In genomic region chr22:21652010-21652546, GRCh38 we compare ENCODE assay signal across 8 cellular contexts. TPM values are rescaled to one million over a fixed set of nuclear protein-coding genes. Genes with fewer than 3 reads are reported as not detected.
DNase-seq lines count a peak whose midpoint lies in the region; TF ChIP-seq lines count a peak whose summit lies in the region.

No MANE protein-coding gene starts in this region.

- H3K4me1 Mint-ChIP-seq in Calu3 (ENCODE audit: low read depth, unreplicated experiment): peaks cover 26% of the 10 kb centered on the region

- H3K27ac ChIP-seq in OCI-LY7 (ENCODE audit: low read depth, low read length, poor library complexity, severe bottlenecking): peak overlapping the region; percentile 68

- peak overlapping the region; percentile 97 for H3K4me2 ChIP-seq in OCI-LY7 (ENCODE audit: low read length)

- peak overlapping the region; percentile 76 for H3K4me3 ChIP-seq in OCI-LY7 (ENCODE audit: low read depth, low read length, poor library complexity, severe bottlenecking)
- H3K4me3 ChIP-seq in mucosa of stomach (ENCODE audit: low read length): peak overlapping the region; percentile 74

- peak overlapping the region; percentile 91 for H3K27ac Mint-ChIP-seq in Calu3 (ENCODE audit: unreplicated experiment)

- POLR2A ChIA-PET in OCI-LY7 (lab: Charles Lee): interaction anchor here (1.3 to 2.5 kb wide), 3 partner anchors 10 to 74 kb away, joined by 3 to 7 read pairs (median 5); partner anchors contain the start of genes PPIL2 and SDF2L1

- DNase-seq in Calu3 (peak; percentile 92), GM20000 (ENCODE audit: low spot score) (peak; percentile 94), HT1080 (ENCODE audit: low read depth) (peak; percentile 88), OCI-LY7 (ENCODE audit: low spot score) (peak; percentile 94), activated T-cell treated with anti-CD3 and anti-CD28 coated beads for 1 hour (ENCODE audit: low read depth) (peak; percentile 76), erythroblast (lab: John Stamatoyannopoulos, UW) (peak; percentile 85 to 86)
- DNase-seq in stimulated activated CD8-positive, alpha-beta memory T cell treated with anti-CD3 and anti-CD28 coated beads, Interleukin-4, amount 100 ng/mL, for 24 hours (ENCODE audit: low read depth): peak; percentile 78

- H3K36me3 ChIP-seq in OCI-LY7 (ENCODE audit: insufficient read depth, low read length): peaks cover 34% of the 10 kb centered on the region
- no peaks in the 10 kb centered on the region for H3K36me3 ChIP-seq in mucosa of stomach (ENCODE audit: control insufficient read depth, insufficient read depth, low read length)

- peak overlapping the region; percentile 98 for H3K4me3 Mint-ChIP-seq in Calu3 (ENCODE audit: low read depth, unreplicated experiment)

- H3K27me3 Mint-ChIP-seq in Calu3 (ENCODE audit: unreplicated experiment): no peaks in the 10 kb centered on the region

- no peaks in the 10 kb centered on the region for H3K27me3 ChIP-seq in mucosa of stomach (ENCODE audit: control insufficient read depth, insufficient read depth, low read length)

- peak overlapping the region; percentile 97 for H2AFZ ChIP-seq in OCI-LY7 (ENCODE audit: low read length)

- no peaks in the 10 kb centered on the region for H3K9me2 ChIP-seq in OCI-LY7 (ENCODE audit: insufficient read depth, low read length)

- TF ChIP-seq POLR2A in erythroblast (IDR thresholded peaks at IDR 0.05; ENCODE audit: low read length): no peak

- no peaks in the 10 kb centered on the region for H4K20me1 ChIP-seq in OCI-LY7 (ENCODE audit: insufficient read depth, low read length)

- peaks cover 32% of the 10 kb centered on the region for H3K4me1 ChIP-seq in OCI-LY7 (ENCODE audit: insufficient read depth, low read length, poor library complexity, severe bottlenecking)
- H3K4me1 ChIP-seq in mucosa of stomach (ENCODE audit: control insufficient read depth, insufficient read depth, low read length): peaks cover 28% of the 10 kb centered on the region

- H3K9ac ChIP-seq in mucosa of stomach (ENCODE audit: low read length): peak overlapping the region; percentile 50

- intact Hi-C loops in Calu3 (cut with micrococcal nuclease; ENCODE audit: unreplicated experiment): no loop called here
- intact Hi-C loops in OCI-LY7 (cut with micrococcal nuclease; ENCODE audit: unreplicated experiment): no loop called here

- H3K9me3 Mint-ChIP-seq in Calu3 (ENCODE audit: low read depth, unreplicated experiment): no peaks in the 10 kb centered on the region

- no peaks in the 10 kb centered on the region for H3K79me2 ChIP-seq in OCI-LY7 (ENCODE audit: insufficient read depth, low read depth, low read length)

- TF ChIP-seq CTCF in Calu3 (IDR thresholded peaks at IDR 0.05; ENCODE audit: unreplicated experiment) (no peak), GM20000 (IDR thresholded peaks at IDR 0.05; ENCODE audit: extremely low read depth, missing control alignments) (no peak), OCI-LY7 (conservative IDR thresholded peaks at IDR 0.05; ENCODE audit: low read length) (no peak)

- no peaks in the 10 kb centered on the region for H3K9me3 ChIP-seq in OCI-LY7 (ENCODE audit: low read length)
- no peaks in the 10 kb centered on the region for H3K9me3 ChIP-seq in mucosa of stomach (ENCODE audit: control insufficient read depth, low read length)

- BruUV-seq in Calu3 (replicated peaks; lab: Mats Ljungman, UMichigan): no TSS peak
- no TSS peak for BruUV-seq in OCI-LY7 (replicated peaks; lab: Mats Ljungman, UMichigan)

- H3K36me3 Mint-ChIP-seq in Calu3 (ENCODE audit: insufficient read depth, unreplicated experiment): peaks cover 74% of the 10 kb centered on the region

- CTCF ChIA-PET in Calu3 (lab: Charles Lee): interaction anchor here (0.6 to 1.9 kb wide), 3 partner anchors 10 to 95 kb away, joined by 3 to 12 read pairs (median 3); partner anchors contain the start of gene SDF2L1
- CTCF ChIA-PET in OCI-LY7 (lab: Charles Lee; ENCODE audit: unreplicated experiment): interaction anchor here (0.6 to 1.0 kb wide), 2 partner anchors 11 to 380 kb away, joined by 3 to 4 read pairs; no protein-coding TSS in a partner anchor

RNA-seq across cellular contexts. Expression of gene SDF2L1, which starts 10.0 kb away (rescaled TPM):
- total RNA-seq in Calu3 (2022): 87.0 and 88.2 TPM in 2 replicates
- total RNA-seq in HT1080 (2014; rRNA removed; shearing (Covaris generic)): 43.7 and 51.7 TPM in 2 replicates
- polyA plus RNA-seq in HT1080 (2015; cell fraction: cytosol; rRNA removed): 29.2 and 35.0 TPM in 2 replicates
- 6.0 and 8.8 TPM in 2 replicates for polyA plus RNA-seq in HT1080 (2015; cell fraction: nucleus; rRNA removed)
- total RNA-seq in OCI-LY7 (2014; rRNA removed; shearing (Covaris generic)): 66.8 and 89.1 TPM in 2 replicates
- 39.6 and 60.5 TPM in 2 replicates for total RNA-seq in OCI-LY7 (2022)

RNA-seq across cellular contexts. Expression of gene PPIL2, which starts 13.7 kb away (rescaled TPM):
- 46.9 and 50.5 TPM in 2 replicates for total RNA-seq in Calu3 (2022)
- 35.5 and 46.4 TPM in 2 replicates for total RNA-seq in HT1080 (2014; rRNA removed; shearing (Covaris generic))
- polyA plus RNA-seq in HT1080 (2015; cell fraction: cytosol; rRNA removed): 36.3 and 37.2 TPM in 2 replicates
- polyA plus RNA-seq in HT1080 (2015; cell fraction: nucleus; rRNA removed): 128 and 141 TPM in 2 replicates
- total RNA-seq in OCI-LY7 (2014; rRNA removed; shearing (Covaris generic)): 58.5 and 59.9 TPM in 2 replicates
- 86.3 and 92.7 TPM in 2 replicates for total RNA-seq in OCI-LY7 (2022)

RNA-seq across cellular contexts. Expression of gene CCDC116, which starts 19.5 kb away (rescaled TPM):
- total RNA-seq in Calu3 (2022) (0.17 TPM in 1 of 2 replicates, not detected in the other), OCI-LY7 (2022) (3.1 and 3.5 TPM in 2 replicates)
- not detected in 2 replicates for total RNA-seq in HT1080 (2014; rRNA removed; shearing (Covaris generic))
- polyA plus RNA-seq in HT1080 (2015; cell fraction: cytosol; rRNA removed): 0.03 and 0.37 TPM in 2 replicates
- polyA plus RNA-seq in HT1080 (2015; cell fraction: nucleus; rRNA removed): 1.2 and 1.7 TPM in 2 replicates
- total RNA-seq in OCI-LY7 (2014; rRNA removed; shearing (Covaris generic)): 1.5 and 1.7 TPM in 2 replicates

RNA-seq across cellular contexts. Expression of gene YDJC, which starts 22.3 kb away (rescaled TPM):
- total RNA-seq in Calu3 (2022): 57.9 and 64.2 TPM in 2 replicates
- total RNA-seq in HT1080 (2014; rRNA removed; shearing (Covaris generic)): 77.4 and 81.9 TPM in 2 replicates
- polyA plus RNA-seq in HT1080 (2015; cell fraction: cytosol; rRNA removed): 78.9 and 93.9 TPM in 2 replicates
- polyA plus RNA-seq in HT1080 (2015; cell fraction: nucleus; rRNA removed): 49.9 and 55.5 TPM in 2 replicates
- 75.6 and 81.1 TPM in 2 replicates for total RNA-seq in OCI-LY7 (2014; rRNA removed; shearing (Covaris generic))
- 59.0 and 59.3 TPM in 2 replicates for total RNA-seq in OCI-LY7 (2022)

Comparison
In these comparisons a context has a peak if more than half of its experiments do, and no peak if none do; other contexts are left out.
1. Peak in every context shown above with its lines: DNase-seq, H3K4me3 ChIP-seq and H3K27ac ChIP-seq.